Comparison of ENCODE assay signal across 20 cellular contexts in the genomic region with DNA sequence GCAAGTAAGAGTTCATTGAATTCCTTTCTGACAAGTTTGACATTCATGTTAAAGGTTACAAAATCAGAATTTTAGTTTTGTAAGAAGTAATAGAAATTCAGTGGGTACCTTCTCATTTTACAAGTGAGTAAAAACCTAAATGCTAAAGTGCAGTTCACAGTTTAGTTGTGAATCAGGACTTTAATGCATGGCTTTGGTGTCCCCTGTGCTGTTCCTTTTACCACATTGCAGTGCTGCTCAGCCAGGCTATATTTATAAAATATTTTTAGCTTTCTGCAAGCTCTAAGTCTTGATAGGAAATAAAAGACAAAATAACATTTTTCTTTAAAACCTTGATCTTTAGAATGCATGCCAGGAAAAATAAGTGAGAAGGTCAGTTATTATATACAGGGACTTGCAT. TPM values are rescaled to one million over a fixed set of nuclear protein-coding genes. Genes with fewer than 3 reads are reported as not detected.
DNase-seq lines count a peak whose midpoint lies in the region; ATAC-seq and TF ChIP-seq lines count a peak whose summit lies in the region.
"Had no signal": no experiment of that assay in that cellular context is flagged by ENCODE, and none has a peak within 500 bp of the region (broad histone marks: within the 10 kb centered on the region; RNA-seq: fewer than 3 reads in every experiment).

No MANE protein-coding gene starts in this region.

- peak overlapping the region; percentile 79 for H3K4me3 Mint-ChIP-seq in activated T-helper 17 cell treated with anti-CD3 and anti-CD28 coated beads, Interleukin-2, amount 50 U/mL, for 72 hours

- no peak overlapping the region for H2BK5ac ChIP-seq in mesenchymal stem cell (ENCODE audit: low read depth, low read length, poor library complexity, severe bottlenecking)

- H4K91ac ChIP-seq in mesenchymal stem cell (ENCODE audit: low read length) = no peak overlapping the region

- H3K9me3 ChIP-seq in heart right ventricle (peaks cover 0 to 4% (median 0%) of the 10 kb centered on the region in 11 donors), mesenchymal stem cell (ENCODE audit: control insufficient read depth, low read length) (no peaks in the 10 kb centered on the region), thoracic aorta (no peaks in the 10 kb centered on the region)
- H3K9me3 ChIP-seq: SJSA1 had no signal

- H3K27me3 Mint-ChIP-seq in activated T-helper 17 cell treated with anti-CD3 and anti-CD28 coated beads, Interleukin-2, amount 50 U/mL, for 72 hours = no peaks in the 10 kb centered on the region
- H3K27me3 Mint-ChIP-seq: CD8-positive, alpha-beta memory T cell had no signal

- H3K27ac ChIP-seq in heart right ventricle (peak overlapping the region in 8 of 10 donors; percentile 7 to 69 (median 42)), mesenchymal stem cell (ENCODE audit: low read length, poor library complexity, severe bottlenecking) (no peak overlapping the region), thoracic aorta (peak overlapping the region; percentile 31 to 34)
- H3K27ac ChIP-seq: RWPE1, SJSA1 had no signal

- H3K4me3 ChIP-seq in heart right ventricle (no peak overlapping the region), mesenchymal stem cell (ENCODE audit: insufficient read depth in 1 of 2, low read depth in 1 of 2, low read length in 2 of 2) (no peak overlapping the region), thoracic aorta (no peak overlapping the region)
- H3K4me3 ChIP-seq: GM12878, SJSA1 had no signal

- no peak overlapping the region for H3K18ac ChIP-seq in mesenchymal stem cell (ENCODE audit: low read depth in 1 of 2, low read length in 2 of 2)

- no peak overlapping the region for H3K14ac ChIP-seq in mesenchymal stem cell (ENCODE audit: low read length in 2 of 2)

- H3K36me3 ChIP-seq in heart right ventricle (no peaks in the 10 kb centered on the region), mesenchymal stem cell (ENCODE audit: control insufficient read depth in 1 of 2, insufficient read depth in 2 of 2, low read depth in 1 of 2, low read length in 2 of 2) (no peaks in the 10 kb centered on the region), thoracic aorta (no peaks in the 10 kb centered on the region)

- no peak overlapping the region for H3K4me2 ChIP-seq in mesenchymal stem cell (ENCODE audit: low read length, poor library complexity, severe bottlenecking)

- no peaks in the 10 kb centered on the region for H3K9me3 Mint-ChIP-seq in activated T-helper 17 cell treated with anti-CD3 and anti-CD28 coated beads, Interleukin-2, amount 50 U/mL, for 72 hours
- H3K9me3 Mint-ChIP-seq: CD8-positive, alpha-beta memory T cell had no signal

- peak overlapping the region; percentile 96 for H3K27ac Mint-ChIP-seq in activated T-helper 17 cell treated with anti-CD3 and anti-CD28 coated beads, Interleukin-2, amount 50 U/mL, for 72 hours
- H3K27ac Mint-ChIP-seq: CD8-positive, alpha-beta memory T cell had no signal

- TF ChIP-seq CTCF in heart right ventricle (IDR thresholded peaks at IDR 0.05) (no peak), thoracic aorta (IDR thresholded peaks at IDR 0.05) (no peak)

- H3K4me1 ChIP-seq in heart right ventricle = peaks cover 0 to 60% (median 45%) of the 10 kb centered on the region in 9 donors
- no peaks in the 10 kb centered on the region for H3K4me1 ChIP-seq in mesenchymal stem cell (ENCODE audit: control insufficient read depth, insufficient read depth, low read depth, low read length)
- H3K4me1 ChIP-seq in thoracic aorta (ENCODE audit: control insufficient read depth in 1 of 2, low read depth in 2 of 2) = peaks cover 31 to 60% of the 10 kb centered on the region in 2 donors

- ATAC-seq in heart right ventricle = peak in 2 of 8 donors; percentile 61 to 71
- ATAC-seq in activated T-helper 17 cell treated with anti-CD3 and anti-CD28 coated beads, Interleukin-2, amount 50 U/mL, for 72 hours (replicated peaks) = peak; percentile 35
- ATAC-seq in thoracic aorta (ENCODE audit: insufficient number of reproducible peaks, low FRiP score, low read depth) = no peak
- ATAC-seq in GM18498 (IDR thresholded peaks at IDR 0.05; ENCODE audit: unreplicated experiment) = no peak

- no peak overlapping the region for H2BK120ac ChIP-seq in mesenchymal stem cell (ENCODE audit: low read depth, low read length)

- H3K27me3 ChIP-seq in heart right ventricle (no peaks in the 10 kb centered on the region), mesenchymal stem cell (ENCODE audit: control insufficient read depth in 1 of 2, insufficient read depth in 1 of 2, low read length in 2 of 2) (no peaks in the 10 kb centered on the region), thoracic aorta (replicated peaks; ENCODE audit: insufficient read depth) (no peaks in the 10 kb centered on the region)
- H3K27me3 ChIP-seq: SJSA1 had no signal

- H2BK15ac ChIP-seq in mesenchymal stem cell (ENCODE audit: low read depth, poor library complexity, severe bottlenecking) = no peak overlapping the region

- peak overlapping the region; percentile 66 for H3K9ac ChIP-seq in mesenchymal stem cell (ENCODE audit: low read length)

- H4K8ac ChIP-seq in mesenchymal stem cell (ENCODE audit: low read length) = no peak overlapping the region

- intact Hi-C loops in heart right ventricle (cut with DNase I) (loop anchor here in 6 of 10 donors (2.0 to 10.0 kb wide), 8 partner anchors 85 to 253 kb away; no protein-coding TSS in a partner anchor), cardiac septum (cut with DNase I) (loop anchor here (5.0 kb wide), 3 partner anchors 86 to 336 kb away; no protein-coding TSS in a partner anchor)

- no peak overlapping the region for H2AFZ ChIP-seq in mesenchymal stem cell (ENCODE audit: low read depth, low read length)

- H3K23ac ChIP-seq in mesenchymal stem cell (ENCODE audit: low read length in 2 of 2) = no peak overlapping the region

- no peak for DNase-seq in heart right ventricle
- DNase-seq in cardiac septum (ENCODE audit: low spot score) = no peak
- DNase-seq in mesenchymal stem cell = no peak
- no peak for DNase-seq in thoracic aorta (ENCODE audit: low spot score)
- DNase-seq in NCI-H226 = no peak
- DNase-seq: C1 segment of cervical spinal cord; CD8-positive, alpha-beta memory T cell; EL; H7; IMR-90; NCI-H1417 treated with DMSO at 0.1 percent for 48 hours; NCI-H187 treated with DMSO at 0.1 percent for 48 hours; NCI-H345; NCI-H526; PC-3 had no signal

- H2BK12ac ChIP-seq in mesenchymal stem cell (ENCODE audit: low read length in 2 of 2) = no peak overlapping the region

- H3K79me1 ChIP-seq in mesenchymal stem cell (replicated peaks; ENCODE audit: low read length, poor library complexity, severe bottlenecking) = peaks cover 14% of the 10 kb centered on the region

- H3K4ac ChIP-seq in mesenchymal stem cell (ENCODE audit: low read depth in 1 of 2, low read length in 2 of 2) = no peak overlapping the region

- H3K36me3 Mint-ChIP-seq in activated T-helper 17 cell treated with anti-CD3 and anti-CD28 coated beads, Interleukin-2, amount 50 U/mL, for 72 hours (ENCODE audit: low read depth) = peaks cover 67% of the 10 kb centered on the region

- H2AK5ac ChIP-seq in mesenchymal stem cell (ENCODE audit: low read length, severe bottlenecking) = no peak overlapping the region

- peaks cover 54% of the 10 kb centered on the region for H3K4me1 Mint-ChIP-seq in activated T-helper 17 cell treated with anti-CD3 and anti-CD28 coated beads, Interleukin-2, amount 50 U/mL, for 72 hours

RNA-seq across cellular contexts. Expression of gene PAM, which starts 26.3 kb away (rescaled TPM):
- 1,000 to 10,000 TPM in 8 of 10 donors, 100 to 1,000 TPM in 2; 917 to 1,485 (median 1,108) TPM for total RNA-seq in heart right ventricle
- polyA plus RNA-seq in heart right ventricle = 100 to 1,000 TPM; 488 to 515 TPM
- 1,080 TPM for total RNA-seq in cardiac septum
- total RNA-seq in activated T-helper 17 cell treated with anti-CD3 and anti-CD28 coated beads, Interleukin-2, amount 50 U/mL, for 72 hours = 100 to 1,000 TPM in 1 of 2 donors, 10 to 100 TPM in 1; 66.5 to 153 TPM
- 253 TPM for polyA plus RNA-seq in mesenchymal stem cell (2013, experiment 1 of 2)
- 279 TPM for polyA plus RNA-seq in mesenchymal stem cell (2013, experiment 2 of 2)
- total RNA-seq in thoracic aorta = 100 to 1,000 TPM; 571 to 806 TPM
